In the genomic region with DNA sequence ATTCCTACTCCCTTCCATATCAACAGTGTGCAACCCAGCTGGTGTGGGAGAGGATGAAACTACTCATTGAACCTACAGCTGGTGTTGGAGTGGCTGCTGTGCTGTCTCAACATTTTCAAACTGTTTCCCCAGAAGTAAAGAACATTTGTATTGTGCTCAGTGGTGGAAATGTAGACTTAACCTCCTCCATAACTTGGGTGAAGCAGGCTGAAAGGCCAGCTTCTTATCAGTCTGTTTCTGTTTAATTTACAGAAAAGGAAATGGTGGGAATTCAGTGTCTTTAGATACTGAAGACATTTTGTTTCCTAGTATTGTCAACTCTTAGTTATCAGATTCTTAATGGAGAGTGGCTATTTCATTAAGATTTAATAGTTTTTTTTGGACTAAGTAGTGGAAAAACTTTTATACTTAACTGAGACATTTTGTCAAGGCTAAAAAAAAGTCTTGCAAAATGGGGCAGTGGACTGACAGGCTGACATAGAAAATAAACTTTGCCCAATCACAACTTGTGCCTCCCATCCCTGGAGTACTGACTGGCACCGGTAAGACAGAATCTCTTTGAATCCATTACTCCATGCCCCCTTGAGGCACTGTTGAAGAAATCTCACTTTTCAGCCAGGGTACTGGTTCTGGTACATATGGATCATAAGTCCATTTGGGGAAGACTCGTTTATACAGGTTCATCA, we compare ENCODE assay signal across 19 cellular contexts. TPM values are rescaled to one million over a fixed set of nuclear protein-coding genes. Genes with fewer than 3 reads are reported as not detected.
DNase-seq lines count a peak whose midpoint lies in the region; ATAC-seq, FAIRE-seq and TF ChIP-seq lines count a peak whose summit lies in the region.
"Had no signal": no experiment of that assay in that cellular context is flagged by ENCODE, and none has a peak within 500 bp of the region (broad histone marks: within the 10 kb centered on the region; RNA-seq: fewer than 3 reads in every experiment).

No MANE protein-coding gene starts in this region.

- H3K27ac ChIP-seq in A673 (ENCODE audit: low read depth, low read length, poor library complexity, severe bottlenecking), result no peak overlapping the region

- ATAC-seq in HG03469 (IDR thresholded peaks at IDR 0.05; ENCODE audit: unreplicated experiment), result no peak
- ATAC-seq: HCT116, Panc1 had no signal

- CTCF ChIA-PET in A673 (lab: Charles Lee), result no interaction called here

- FAIRE-seq in GM12891 (lab: Jason Lieb, UNC), result no peak
- FAIRE-seq: GM19239 had no signal

- TF ChIP-seq POLR2A in GM12891 (IDR thresholded peaks at IDR 0.05; ENCODE audit: low read depth, low read length), result 0 out of 2 replicates have a peak, but pooled peaks have one; percentile 35
- TF ChIP-seq POLR2A in erythroblast (IDR thresholded peaks at IDR 0.05; ENCODE audit: low read length), result peak; percentile 16

- no peak for TF ChIP-seq CTCF in A673 (conservative IDR thresholded peaks at IDR 0.05; ENCODE audit: low read depth, low read length)

- peaks cover 73% of the 10 kb centered on the region for H3K36me3 ChIP-seq in A673 (ENCODE audit: insufficient read depth, low read length, poor library complexity, severe bottlenecking)

- no peaks in the 10 kb centered on the region for H3K9me3 ChIP-seq in A673 (ENCODE audit: low read depth, low read length, poor library complexity, severe bottlenecking)
- H3K9me3 ChIP-seq: BE2C had no signal

- no peaks in the 10 kb centered on the region for H3K27me3 ChIP-seq in A673 (replicated peaks; ENCODE audit: insufficient read depth, low read depth, low read length, poor library complexity)
- H3K27me3 ChIP-seq: BE2C had no signal

- no peak overlapping the region for H3K4me3 ChIP-seq in A673 (ENCODE audit: low read depth, low read length, poor library complexity, severe bottlenecking)

- no peak for DNase-seq in A673 (ENCODE audit: low spot score)
- DNase-seq in GM12891 (ENCODE audit: insufficient read length, low spot score), result no peak
- no peak for DNase-seq in erythroblast (lab: John Stamatoyannopoulos, UW)
- DNase-seq in activated CD4-positive, CD25-positive, alpha-beta regulatory T cell treated with anti-CD3 and anti-CD28 coated beads, Interleukin-2, amount 50 U/mL, for 72 hours, result no peak
- DNase-seq: ACHN, BE2C, DMS153, DND-41, NCI-H1092, NCI-H1417 treated with DMSO at 0.1 percent for 48 hours, NCI-H1694 treated with DMSO at 0.1 percent for 48 hours, NCI-H2081, NCI-H2227 treated with DMSO at 0.1 percent for 48 hours, NCI-H526 treated with DMSO at 0.1 percent for 48 hours, SHP77 treated with DMSO at 0.1 percent for 48 hours had no signal

- intact Hi-C loops in A673 (cut with micrococcal nuclease; ENCODE audit: unreplicated experiment), result no loop called here

- POLR2A ChIA-PET in A673 (lab: Charles Lee; ENCODE audit: low non-redundant PET), result no interaction called here

- H3K4me1 ChIP-seq in A673 (ENCODE audit: insufficient read depth, low read length, poor library complexity, severe bottlenecking), result no peaks in the 10 kb centered on the region
- H3K4me1 ChIP-seq: BE2C had no signal

- TSS peak; percentile 46 for BruUV-seq in A673 (replicated peaks; lab: Mats Ljungman, UMichigan)

TF ChIP-seq in GM12891, 5 proteins besides CTCF, POLR2A, EP300 and RAD21:
- TF ChIP-seq POLR2AphosphoS5 (IDR thresholded peaks at IDR 0.05; ENCODE audit: low read depth, low read length) (no peak), POU2F2 (IDR thresholded peaks at IDR 0.05; ENCODE audit: low read depth, low read length) (no peak), PAX5 (IDR thresholded peaks at IDR 0.05; ENCODE audit: insufficient read depth, low read length, severe bottlenecking) (no peak), SPI1 (IDR thresholded peaks at IDR 0.05; ENCODE audit: low read depth, low read length) (no peak), TAF1 (IDR thresholded peaks at IDR 0.05; ENCODE audit: low read depth, low read length) (no peak)
TF ChIP-seq in GM12891: peak in this region for 0.

RNA-seq across cellular contexts. Expression of a gene that starts 12.5 kb away (rescaled TPM):
- total RNA-seq in A673 (2021), result 78.9 and 91.0 TPM in 2 replicates
- 32.4 TPM for polyA plus RNA-seq in GM12891 (2012; ENCODE audit: low read depth, missing spikeins)

RNA-seq across cellular contexts. Expression of a gene that starts 13.5 kb away (rescaled TPM):
- 81.2 and 95.0 TPM in 2 replicates for total RNA-seq in A673 (2021)
- polyA plus RNA-seq in GM12891 (2012; ENCODE audit: low read depth, missing spikeins), result 35.4 TPM

RNA-seq across cellular contexts. Expression of a gene that starts 20.0 kb away (rescaled TPM):
- total RNA-seq in A673 (2021), result 37.9 and 51.0 TPM in 2 replicates
- 18.4 TPM for polyA plus RNA-seq in GM12891 (2012; ENCODE audit: low read depth, missing spikeins)

RNA-seq across cellular contexts. Expression of a gene that starts 20.2 kb away (rescaled TPM):
- total RNA-seq in A673 (2021), result 36.1 and 38.4 TPM in 2 replicates
- 26.3 TPM for polyA plus RNA-seq in GM12891 (2012; ENCODE audit: low read depth, missing spikeins)
